ENCODE assay signal across 14 cellular contexts in the genomic region with DNA sequence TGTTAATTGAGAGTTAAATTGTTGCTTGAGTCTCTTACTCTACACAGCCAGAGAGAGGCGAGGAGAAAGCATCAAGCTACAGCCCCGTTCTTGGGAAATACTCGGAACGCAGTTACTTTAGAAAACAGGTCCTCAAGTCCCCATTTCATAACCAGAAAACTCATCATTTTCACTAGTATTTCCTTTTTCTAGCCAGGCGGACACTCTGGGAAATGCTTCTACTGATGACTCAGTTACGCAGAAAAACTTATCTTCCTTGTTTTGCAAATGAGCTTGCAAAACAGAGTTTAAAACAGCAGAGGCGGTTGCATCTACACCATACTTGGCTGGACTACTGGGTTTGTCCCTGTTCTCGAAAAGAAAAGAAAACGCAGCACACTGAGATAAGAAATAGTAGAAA.
DNase-seq lines count a peak whose midpoint lies in the region; ATAC-seq and TF ChIP-seq lines count a peak whose summit lies in the region.
"Had no signal": no experiment of that assay in that cellular context is flagged by ENCODE, and none has a peak within 500 bp of the region (broad histone marks: within the 10 kb centered on the region; RNA-seq: fewer than 3 reads in every experiment).

No MANE protein-coding gene starts in this region.

- ATAC-seq in body of pancreas (peak; percentile 24), HG03159 (IDR thresholded peaks at IDR 0.05; ENCODE audit: unreplicated experiment) (no peak), HG02884 (IDR thresholded peaks at IDR 0.05; ENCODE audit: unreplicated experiment) (no peak), GM21737 (IDR thresholded peaks at IDR 0.05; ENCODE audit: unreplicated experiment) (no peak)
- ATAC-seq: natural killer cell treated with Interleukin-12 subunit alpha and Interleukin-12 subunit beta and Interleukin-15 and Interleukin-18, amount 100 ng/mL, for 72 hours had no signal

- no peak overlapping the region for H3K27ac Mint-ChIP-seq in type B pancreatic cell
- H3K27ac Mint-ChIP-seq: natural killer cell treated with Interleukin-12 subunit alpha and Interleukin-12 subunit beta and Interleukin-15 and Interleukin-18, amount 100 ng/mL, for 72 hours had no signal

- intact Hi-C loops in body of pancreas (cut with DNase I): no loop called here
- intact Hi-C loops in left ventricle myocardium inferior (cut with micrococcal nuclease): no loop called here

- peaks cover 6% of the 10 kb centered on the region for H3K27me3 Mint-ChIP-seq in type B pancreatic cell

- H3K4me1 ChIP-seq in body of pancreas (no peaks in the 10 kb centered on the region), left ventricle myocardium inferior (no peaks in the 10 kb centered on the region)

- no peaks in the 10 kb centered on the region for H3K36me3 Mint-ChIP-seq in type B pancreatic cell
- H3K36me3 Mint-ChIP-seq: CD4-positive, CD25-positive, alpha-beta regulatory T cell; natural killer cell treated with Interleukin-12 subunit alpha and Interleukin-12 subunit beta and Interleukin-15 and Interleukin-18, amount 100 ng/mL, for 72 hours had no signal

- H3K4me3 ChIP-seq in NB4 (ENCODE audit: low read depth, low read length): no peak overlapping the region
- no peak overlapping the region for H3K4me3 ChIP-seq in body of pancreas
- H3K4me3 ChIP-seq in left ventricle myocardium inferior: peak overlapping the region; percentile 23
- H3K4me3 ChIP-seq: GM23248, skin epidermis had no signal

- peaks cover 35% of the 10 kb centered on the region for H3K4me1 Mint-ChIP-seq in type B pancreatic cell (ENCODE audit: unreplicated experiment)
- H3K4me1 Mint-ChIP-seq: CD4-positive, CD25-positive, alpha-beta regulatory T cell had no signal

- H3K9me3 ChIP-seq in body of pancreas (no peaks in the 10 kb centered on the region), left ventricle myocardium inferior (replicated peaks) (peaks cover 10% of the 10 kb centered on the region)

- H3K27ac ChIP-seq in body of pancreas (no peak overlapping the region), left ventricle myocardium inferior (replicated peaks) (peak overlapping the region; percentile 68)
- H3K27ac ChIP-seq: GM23248, skin epidermis had no signal

- 60 to 71% methylated on average over 9 of the region's 9 CpGs for WGBS in body of pancreas, 2 donors

- no peak overlapping the region for H3K4me3 Mint-ChIP-seq in type B pancreatic cell
- H3K4me3 Mint-ChIP-seq: CD4-positive, CD25-positive, alpha-beta regulatory T cell; natural killer cell treated with Interleukin-12 subunit alpha and Interleukin-12 subunit beta and Interleukin-15 and Interleukin-18, amount 100 ng/mL, for 72 hours had no signal

- H3K36me3 ChIP-seq in body of pancreas (replicated peaks in 1 of 2; ENCODE audit: insufficient read depth in 1 of 2, low read depth in 2 of 2): no peaks in the 10 kb centered on the region
- no peaks in the 10 kb centered on the region for H3K36me3 ChIP-seq in left ventricle myocardium inferior

- TF ChIP-seq CTCF in NB4 (IDR thresholded peaks at IDR 0.05; ENCODE audit: low read depth, low read length) (no peak), body of pancreas (IDR thresholded peaks at IDR 0.05) (no peak), left ventricle myocardium inferior (IDR thresholded peaks at IDR 0.05; ENCODE audit: borderline replicate concordance) (no peak), type B pancreatic cell (conservative IDR thresholded peaks at IDR 0.05) (no peak)

- TF ChIP-seq POLR2A in NB4 (IDR thresholded peaks at IDR 0.05; ENCODE audit: extremely low read depth, insufficient read length) (no peak), body of pancreas (IDR thresholded peaks at IDR 0.05) (no peak)

- H3K9me3 Mint-ChIP-seq in type B pancreatic cell: peaks cover 11% of the 10 kb centered on the region
- H3K9me3 Mint-ChIP-seq: natural killer cell treated with Interleukin-12 subunit alpha and Interleukin-12 subunit beta and Interleukin-15 and Interleukin-18, amount 100 ng/mL, for 72 hours had no signal

- DNase-seq in NB4 (ENCODE audit: low read depth) (peak; percentile 55), body of pancreas (peak in 1 of 4 donors; percentile 5), left ventricle myocardium inferior (no peak), retina (peak; percentile 48), type B pancreatic cell (ENCODE audit: extremely low spot score, unreplicated experiment) (no peak)
- DNase-seq: activated CD4-positive, alpha-beta T cell treated with anti-CD3 and anti-CD28 coated beads for 4 hours; CD4-positive, CD25-positive, alpha-beta regulatory T cell; GM23248; head of caudate nucleus had no signal

- H3K27me3 ChIP-seq in body of pancreas (no peaks in the 10 kb centered on the region), left ventricle myocardium inferior (ENCODE audit: low read depth) (peaks cover 63% of the 10 kb centered on the region)

Comparison
In these comparisons a context has a peak if more than half of its experiments do, and no peak if none do; other contexts are left out.
1. DNase-seq: peak in NB4 (single experiment) and retina (single experiment); none in left ventricle myocardium inferior (single experiment) and type B pancreatic cell (single experiment).